Comparison of ENCODE assay signal across 24 cellular contexts in the genomic region with DNA sequence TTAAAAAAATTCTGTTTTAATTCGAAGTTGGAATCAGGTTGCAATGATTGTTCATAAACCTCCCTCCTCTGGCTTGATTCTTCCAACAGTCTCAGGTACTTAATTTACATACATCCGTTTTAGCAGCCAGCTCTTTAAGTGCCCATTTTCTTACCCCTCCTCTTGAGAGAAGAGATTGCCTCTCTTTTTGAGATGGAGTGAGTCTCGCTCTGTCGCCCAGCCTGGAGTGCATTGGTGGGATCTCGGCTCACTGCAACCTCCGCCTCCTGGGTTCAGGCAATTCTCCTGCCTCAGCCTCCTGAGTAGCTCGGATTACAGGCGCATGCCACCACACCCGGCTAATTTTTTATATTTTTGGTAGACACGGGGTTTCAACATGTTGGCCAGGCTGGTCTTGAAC.
DNase-seq lines count a peak whose midpoint lies in the region; ATAC-seq, FAIRE-seq and TF ChIP-seq lines count a peak whose summit lies in the region.
"Had no signal": no experiment of that assay in that cellular context is flagged by ENCODE, and none has a peak within 500 bp of the region (broad histone marks: within the 10 kb centered on the region; RNA-seq: fewer than 3 reads in every experiment).

No MANE protein-coding gene starts in this region.

- H3K9me3 Mint-ChIP-seq in CD4-positive, CD25-positive, alpha-beta regulatory T cell, result peaks cover 0 to 1% (median 0%) of the 10 kb centered on the region in 7 donors
- H3K9me3 Mint-ChIP-seq in activated naive CD8-positive, alpha-beta T cell treated with anti-CD3 and anti-CD28 coated beads, Interleukin-2, amount 50 U/mL, for 24 hours, result no peaks in the 10 kb centered on the region
- H3K9me3 Mint-ChIP-seq: CD14-positive monocyte had no signal

- H2AFZ ChIP-seq in OCI-LY7 (ENCODE audit: low read length), result no peak overlapping the region

- DNase-seq in A549 (ENCODE audit: low read depth in 1 of 2, low spot score in 1 of 2) (no peak), OCI-LY7 (ENCODE audit: low spot score) (no peak), HK-2 (ENCODE audit: unreplicated experiment) (no peak), occipital lobe (lab: John Stamatoyannopoulos, UW) (no peak), A673 (ENCODE audit: low spot score) (no peak)
- no peak for DNase-seq in CD4-positive, CD25-positive, alpha-beta regulatory T cell
- DNase-seq in activated naive CD8-positive, alpha-beta T cell treated with anti-CD3 and anti-CD28 coated beads, Interleukin-2, amount 50 U/mL, for 24 hours, result no peak
- DNase-seq: adrenal gland; body of pancreas; DMS 273 treated with DMSO at 0.1 percent for 48 hours; IMR-90; left lung; NCI-H1092 treated with DMSO at 0.1 percent for 48 hours; NCI-H2081; NCI-H226; NCI-H748 treated with DMSO at 0.1 percent for 48 hours; nucleus accumbens; SJCRH30; stimulated activated naive CD4-positive, alpha-beta T cell treated with Interleukin-2 at 50 U/mL for 16 hours; T-helper 1 cell had no signal

- H3K27ac ChIP-seq in A549, result peak overlapping the region; percentile 91 to 98
- peak overlapping the region; percentile 75 for H3K27ac ChIP-seq in CD4-positive, CD25-positive, alpha-beta regulatory T cell (ENCODE audit: insufficient read depth, low read length, poor library complexity, severe bottlenecking)
- no peak overlapping the region for H3K27ac ChIP-seq in OCI-LY7 (ENCODE audit: low read depth, low read length, poor library complexity, severe bottlenecking)
- no peak overlapping the region for H3K27ac ChIP-seq in A673 (ENCODE audit: low read depth, low read length, poor library complexity, severe bottlenecking)
- H3K27ac ChIP-seq: adrenal gland, body of pancreas, left lung, SJCRH30, vagina had no signal

- H3K4me2 ChIP-seq in A549 (peak overlapping the region; percentile 80), OCI-LY7 (ENCODE audit: low read length) (peak overlapping the region; percentile 94)

- BruUV-seq in OCI-LY7 (replicated peaks; lab: Mats Ljungman, UMichigan) (no TSS peak), A673 (replicated peaks; lab: Mats Ljungman, UMichigan) (no TSS peak)

- CTCF ChIA-PET in A549 (lab: Yijun Ruan, JAX), result interaction anchor here (0.6 to 1.4 kb wide), 7 partner anchors 9 to 459 kb away, joined by 3 to 6 read pairs (median 3); no protein-coding TSS in a partner anchor
- CTCF ChIA-PET in OCI-LY7 (lab: Charles Lee; ENCODE audit: unreplicated experiment), result interaction anchor here (0.8 kb wide), 2 partner anchors 8 to 19 kb away, joined by 3 read pairs; no protein-coding TSS in a partner anchor
- CTCF ChIA-PET in A673 (lab: Charles Lee), result interaction anchor here (0.6 to 1.1 kb wide), 2 partner anchors 147 to 171 kb away, joined by 3 to 4 read pairs; a partner anchor contains a TSS

- H3K27me3 Mint-ChIP-seq in CD4-positive, CD25-positive, alpha-beta regulatory T cell, result no peaks in the 10 kb centered on the region
- H3K27me3 Mint-ChIP-seq in activated naive CD8-positive, alpha-beta T cell treated with anti-CD3 and anti-CD28 coated beads, Interleukin-2, amount 50 U/mL, for 24 hours, result no peaks in the 10 kb centered on the region

- no peak for TF ChIP-seq POLR2A in A549 (IDR thresholded peaks at IDR 0.05; ENCODE audit: low read length)

- no peaks in the 10 kb centered on the region for H4K20me1 ChIP-seq in OCI-LY7 (ENCODE audit: insufficient read depth, low read length)

- intact Hi-C loops in OCI-LY7 (cut with micrococcal nuclease; ENCODE audit: unreplicated experiment) (no loop called here), A673 (cut with micrococcal nuclease; ENCODE audit: unreplicated experiment) (no loop called here)

- peak overlapping the region in 2 of 3 donors; percentile 71 to 88 for H3K27ac Mint-ChIP-seq in CD4-positive, CD25-positive, alpha-beta regulatory T cell
- H3K27ac Mint-ChIP-seq in activated naive CD8-positive, alpha-beta T cell treated with anti-CD3 and anti-CD28 coated beads, Interleukin-2, amount 50 U/mL, for 24 hours, result peak overlapping the region; percentile 91
- H3K27ac Mint-ChIP-seq: CD14-positive monocyte had no signal

- TF ChIP-seq RAD21 in A549 (conservative IDR thresholded peaks at IDR 0.05 in 1 of 2, IDR thresholded peaks at IDR 0.05 in 1 of 2), result no peak

- H3K4me1 ChIP-seq in A549 (peaks cover 73% of the 10 kb centered on the region), OCI-LY7 (ENCODE audit: insufficient read depth, low read length, poor library complexity, severe bottlenecking) (peaks cover 57% of the 10 kb centered on the region), A673 (ENCODE audit: insufficient read depth, low read length, poor library complexity, severe bottlenecking) (peaks cover 38% of the 10 kb centered on the region)
- peaks cover 58% of the 10 kb centered on the region for H3K4me1 ChIP-seq in CD4-positive, CD25-positive, alpha-beta regulatory T cell (ENCODE audit: control insufficient read depth, insufficient read depth, low read length, poor library complexity, severe bottlenecking)

- peaks cover 64% of the 10 kb centered on the region for H3K36me3 ChIP-seq in CD4-positive, CD25-positive, alpha-beta regulatory T cell (ENCODE audit: control insufficient read depth, insufficient read depth, low read length)
- H3K36me3 ChIP-seq in OCI-LY7 (ENCODE audit: insufficient read depth, low read length) (peaks cover 6% of the 10 kb centered on the region), A673 (ENCODE audit: insufficient read depth, low read length, poor library complexity, severe bottlenecking) (no peaks in the 10 kb centered on the region)
- H3K36me3 ChIP-seq: adrenal gland, left lung, SJCRH30, vagina had no signal

- peak overlapping the region; percentile 50 to 85 (median 71) for H3K4me3 Mint-ChIP-seq in CD4-positive, CD25-positive, alpha-beta regulatory T cell
- H3K4me3 Mint-ChIP-seq in activated naive CD8-positive, alpha-beta T cell treated with anti-CD3 and anti-CD28 coated beads, Interleukin-2, amount 50 U/mL, for 24 hours, result peak overlapping the region; percentile 84
- H3K4me3 Mint-ChIP-seq: CD14-positive monocyte had no signal

- POLR2A ChIA-PET in A549 (lab: Yijun Ruan, JAX), result interaction anchor here (0.6 to 6.8 kb wide), 7 partner anchors 19 to 194 kb away, joined by 3 to 90 read pairs (median 3); a partner anchor contains a TSS
- POLR2A ChIA-PET in OCI-LY7 (lab: Charles Lee), result interaction anchor here (0.5 to 2.1 kb wide), 7 partner anchors 9 to 1235 kb away, joined by 3 to 12 read pairs (median 4); no protein-coding TSS in a partner anchor
- POLR2A ChIA-PET in A673 (lab: Charles Lee; ENCODE audit: low non-redundant PET), result no interaction called here

- 79% methylated on average over 10 of the region's 10 CpGs for WGBS in A549 (ENCODE audit: missing lambda C conversion rate)

- peaks cover 35 to 88% (median 67%) of the 10 kb centered on the region in 4 donors for H3K4me1 Mint-ChIP-seq in CD4-positive, CD25-positive, alpha-beta regulatory T cell
- H3K4me1 Mint-ChIP-seq in activated naive CD8-positive, alpha-beta T cell treated with anti-CD3 and anti-CD28 coated beads, Interleukin-2, amount 50 U/mL, for 24 hours, result peaks cover 91% of the 10 kb centered on the region

- no peak for FAIRE-seq in A549 (lab: Jason Lieb, UNC)
- FAIRE-seq: H54 had no signal

- peaks cover 50% of the 10 kb centered on the region for H3K36me3 Mint-ChIP-seq in CD4-positive, CD25-positive, alpha-beta regulatory T cell
- H3K36me3 Mint-ChIP-seq in activated naive CD8-positive, alpha-beta T cell treated with anti-CD3 and anti-CD28 coated beads, Interleukin-2, amount 50 U/mL, for 24 hours (ENCODE audit: low read depth), result peaks cover 88% of the 10 kb centered on the region

- peaks cover 45% of the 10 kb centered on the region; the same call in 1 of the 2 replicates for H3K79me2 ChIP-seq in OCI-LY7 (ENCODE audit: insufficient read depth, low read depth, low read length)

- ATAC-seq in A549, result no peak
- ATAC-seq in CD4-positive, CD25-positive, alpha-beta regulatory T cell (ENCODE audit: low read depth in 2 of 2), result no peak
- no peak for ATAC-seq in activated naive CD8-positive, alpha-beta T cell treated with anti-CD3 and anti-CD28 coated beads, Interleukin-2, amount 50 U/mL, for 24 hours
- ATAC-seq in GM21390 (IDR thresholded peaks at IDR 0.05; ENCODE audit: unreplicated experiment), result no peak
- ATAC-seq: body of pancreas, left lung had no signal

- no peaks in the 10 kb centered on the region for H3K27me3 ChIP-seq in CD4-positive, CD25-positive, alpha-beta regulatory T cell (ENCODE audit: control insufficient read depth, insufficient read depth, low read length)
- no peaks in the 10 kb centered on the region for H3K27me3 ChIP-seq in A673 (replicated peaks; ENCODE audit: insufficient read depth, low read depth, low read length, poor library complexity)
- H3K27me3 ChIP-seq: adrenal gland, body of pancreas, left lung, vagina had no signal

- TF ChIP-seq EP300 in A549 (IDR thresholded peaks at IDR 0.05), result no peak

- H3K4me3 ChIP-seq in A549, result peak overlapping the region; percentile 44
- H3K4me3 ChIP-seq in CD4-positive, CD25-positive, alpha-beta regulatory T cell (ENCODE audit: low read depth, low read length), result peak overlapping the region; percentile 49
- H3K4me3 ChIP-seq in OCI-LY7 (ENCODE audit: low read depth, low read length, poor library complexity, severe bottlenecking), result no peak overlapping the region
- H3K4me3 ChIP-seq in A673 (ENCODE audit: low read depth, low read length, poor library complexity, severe bottlenecking), result no peak overlapping the region
- H3K4me3 ChIP-seq: adrenal gland, body of pancreas, left lung, SJCRH30, vagina had no signal

- no peaks in the 10 kb centered on the region for H3K9me2 ChIP-seq in OCI-LY7 (ENCODE audit: insufficient read depth, low read length)

- H3K9me3 ChIP-seq in A549, result 0 out of 3 replicates have a peak, but pooled peaks cover 3% of the 10 kb centered on the region
- no peaks in the 10 kb centered on the region for H3K9me3 ChIP-seq in CD4-positive, CD25-positive, alpha-beta regulatory T cell (ENCODE audit: control insufficient read depth in 2 of 2, low read length in 2 of 2)
- H3K9me3 ChIP-seq in OCI-LY7 (ENCODE audit: low read length), result no peaks in the 10 kb centered on the region
- H3K9me3 ChIP-seq in A673 (ENCODE audit: low read depth, low read length, poor library complexity, severe bottlenecking), result no peaks in the 10 kb centered on the region
- H3K9me3 ChIP-seq: adrenal gland, body of pancreas, left lung, SJCRH30, vagina had no signal

- TF ChIP-seq CTCF in A549 (IDR thresholded peaks at IDR 0.05) (no peak), OCI-LY7 (conservative IDR thresholded peaks at IDR 0.05; ENCODE audit: low read length) (no peak), A673 (conservative IDR thresholded peaks at IDR 0.05; ENCODE audit: low read depth, low read length) (no peak)

TF ChIP-seq in A549, 52 proteins besides CTCF, POLR2A, EP300 and RAD21 (continues in another document):
- no peak for TF ChIP-seq CBX2 (IDR thresholded peaks at IDR 0.05; ENCODE audit: borderline replicate concordance, low read depth)
- 0 out of 2 replicates have a peak, but pooled peaks have one; percentile 58 for TF ChIP-seq TP53 (CRISPR knock-in tag; IDR thresholded peaks at IDR 0.05)
- 0 out of 5 replicates have a peak, but pooled peaks of 1 of the 2 experiments have one; percentile 23 for TF ChIP-seq JUN (IDR thresholded peaks at IDR 0.05)
- peak; percentile 79; the same call in 1 of the 2 replicates for TF ChIP-seq HOXA7 (CRISPR knock-in tag; IDR thresholded peaks at IDR 0.05)
- TF ChIP-seq FOSB (CRISPR knock-in tag; IDR thresholded peaks at IDR 0.05), result peak; percentile 82; the same call in 1 of the 2 replicates
- no peak for TF ChIP-seq MAFK (IDR thresholded peaks at IDR 0.05; ENCODE audit: partially characterized antibody)
- no peak for TF ChIP-seq HDAC2 (IDR thresholded peaks at IDR 0.05)

Comparison
In these comparisons a context has a peak if more than half of its experiments do, and no peak if none do; other contexts are left out.
1. H3K27ac ChIP-seq: peak in A549 (2 of 2) and CD4-positive, CD25-positive, alpha-beta regulatory T cell (single experiment); none in OCI-LY7 (single experiment) and A673 (single experiment).
2. H3K4me3 ChIP-seq: peak in A549 (single experiment) and CD4-positive, CD25-positive, alpha-beta regulatory T cell (single experiment); none in OCI-LY7 (single experiment) and A673 (single experiment).